Comparison of ENCODE assay signal across 9 cellular contexts in genomic region chr9:127505396-127506116, GRCh38. TPM values are rescaled to one million over a fixed set of nuclear protein-coding genes. Genes with fewer than 3 reads are reported as not detected.
A peak's percentile ranks its signal among the peaks of the same experiment; 100 is the strongest.
DNase-seq lines count a peak whose midpoint lies in the region; ATAC-seq, FAIRE-seq and TF ChIP-seq lines count a peak whose summit lies in the region.
"Had no signal": no experiment of that assay in that cellular context is flagged by ENCODE, and none has a peak within 500 bp of the region (broad histone marks: within the 10 kb centered on the region; RNA-seq: fewer than 3 reads in every experiment).

No MANE protein-coding gene starts in this region.

- intact Hi-C loops in A673 (cut with micrococcal nuclease; ENCODE audit: unreplicated experiment), result no loop called here
- intact Hi-C loops in naive thymus-derived CD4-positive, alpha-beta T cell (cut with micrococcal nuclease), result loop anchor here in 1 of 2 donors (1.0 kb wide), 1 partner anchor 280 kb away; no protein-coding TSS in a partner anchor

- no peaks in the 10 kb centered on the region for H3K9me3 ChIP-seq in A673 (ENCODE audit: low read depth, low read length, poor library complexity, severe bottlenecking)
- no peaks in the 10 kb centered on the region for H3K9me3 ChIP-seq in naive thymus-derived CD4-positive, alpha-beta T cell (ENCODE audit: control insufficient read depth in 2 of 3, low read length in 3 of 3)

- peak; percentile 47 for TF ChIP-seq CTCF in A673 (conservative IDR thresholded peaks at IDR 0.05; ENCODE audit: low read depth, low read length)

- no peak for TF ChIP-seq POLR2A in GM12892 (IDR thresholded peaks at IDR 0.05; ENCODE audit: low read depth, low read length)

- H3K4me3 Mint-ChIP-seq in naive thymus-derived CD4-positive, alpha-beta T cell, result no peak overlapping the region
- no peak overlapping the region for H3K4me3 Mint-ChIP-seq in T-helper 2 cell treated with Interferon-gamma antibody and Interleukin-4, amounts not matched to agents 5 μg/mL and 100 μg/mL, for 36 hours
- H3K4me3 Mint-ChIP-seq: activated naive CD4-positive, alpha-beta T cell treated with anti-CD3 and anti-CD28 coated beads, Interleukin-2, amount 50 U/mL, for 24 hours had no signal

- ATAC-seq in naive thymus-derived CD4-positive, alpha-beta T cell, result peak; percentile 45

- peak; percentile 51 for DNase-seq in A673 (ENCODE audit: low spot score)
- DNase-seq in GM12892 (ENCODE audit: insufficient read length), result peak; percentile 53
- peak; percentile 56 for DNase-seq in SK-MEL-5 (ENCODE audit: low read depth, low spot score)
- peak; percentile 68 for DNase-seq in dermis blood vessel endothelial cell
- peak in 5 of 9 donors; percentile 8 to 34 (median 14) for DNase-seq in naive thymus-derived CD4-positive, alpha-beta T cell
- no peak for DNase-seq in T-helper 2 cell treated with Interferon-gamma antibody and Interleukin-4, amounts not matched to agents 5 μg/mL and 100 μg/mL, for 36 hours (ENCODE audit: low spot score)
- no peak for DNase-seq in NCI-H446 treated with DMSO at 0.1 percent for 48 hours (lab: John Stamatoyannopoulos, UW)
- DNase-seq in NCI-H748 treated with DMSO at 0.1 percent for 48 hours (lab: John Stamatoyannopoulos, UW), result no peak

- CTCF ChIA-PET in A673 (lab: Charles Lee), result interaction anchor here (1.2 kb wide), 2 partner anchors 80 to 229 kb away, joined by 5 to 6 read pairs; partner anchors contain the start of gene TOR2A
- CTCF ChIA-PET in naive thymus-derived CD4-positive, alpha-beta T cell (lab: Charles Lee), result interaction anchor here (1.6 to 2.2 kb wide), 3 partner anchors 80 to 229 kb away, joined by 5 to 18 read pairs (median 8); partner anchors contain the start of gene TOR2A

- H3K27ac Mint-ChIP-seq in naive thymus-derived CD4-positive, alpha-beta T cell, result no peak overlapping the region
- no peak overlapping the region for H3K27ac Mint-ChIP-seq in T-helper 2 cell treated with Interferon-gamma antibody and Interleukin-4, amounts not matched to agents 5 μg/mL and 100 μg/mL, for 36 hours
- H3K27ac Mint-ChIP-seq: activated naive CD4-positive, alpha-beta T cell treated with anti-CD3 and anti-CD28 coated beads, Interleukin-2, amount 50 U/mL, for 24 hours had no signal

- no peaks in the 10 kb centered on the region for H3K4me1 ChIP-seq in A673 (ENCODE audit: insufficient read depth, low read length, poor library complexity, severe bottlenecking)
- no peaks in the 10 kb centered on the region for H3K4me1 ChIP-seq in naive thymus-derived CD4-positive, alpha-beta T cell (ENCODE audit: control insufficient read depth in 2 of 2, insufficient read depth in 2 of 2, low read length in 2 of 2)

- H3K27me3 Mint-ChIP-seq in naive thymus-derived CD4-positive, alpha-beta T cell, result no peaks in the 10 kb centered on the region
- H3K27me3 Mint-ChIP-seq in T-helper 2 cell treated with Interferon-gamma antibody and Interleukin-4, amounts not matched to agents 5 μg/mL and 100 μg/mL, for 36 hours (ENCODE audit: low read depth), result no peaks in the 10 kb centered on the region
- H3K27me3 Mint-ChIP-seq: activated naive CD4-positive, alpha-beta T cell treated with anti-CD3 and anti-CD28 coated beads, Interleukin-2, amount 50 U/mL, for 24 hours had no signal

- no peaks in the 10 kb centered on the region for H3K9me3 Mint-ChIP-seq in naive thymus-derived CD4-positive, alpha-beta T cell
- H3K9me3 Mint-ChIP-seq in T-helper 2 cell treated with Interferon-gamma antibody and Interleukin-4, amounts not matched to agents 5 μg/mL and 100 μg/mL, for 36 hours, result no peaks in the 10 kb centered on the region
- H3K9me3 Mint-ChIP-seq: activated naive CD4-positive, alpha-beta T cell treated with anti-CD3 and anti-CD28 coated beads, Interleukin-2, amount 50 U/mL, for 24 hours had no signal

- H3K4me3 ChIP-seq in A673 (ENCODE audit: low read depth, low read length, poor library complexity, severe bottlenecking), result no peak overlapping the region
- no peak overlapping the region for H3K4me3 ChIP-seq in naive thymus-derived CD4-positive, alpha-beta T cell (ENCODE audit: low read length)

- no peak overlapping the region for H3K27ac ChIP-seq in A673 (ENCODE audit: low read depth, low read length, poor library complexity, severe bottlenecking)
- H3K27ac ChIP-seq in naive thymus-derived CD4-positive, alpha-beta T cell (ENCODE audit: low read depth, low read length), result no peak overlapping the region

- H3K4me1 Mint-ChIP-seq in naive thymus-derived CD4-positive, alpha-beta T cell, result peaks cover 0 to 4% (median 0%) of the 10 kb centered on the region in 7 donors
- no peaks in the 10 kb centered on the region for H3K4me1 Mint-ChIP-seq in T-helper 2 cell treated with Interferon-gamma antibody and Interleukin-4, amounts not matched to agents 5 μg/mL and 100 μg/mL, for 36 hours (ENCODE audit: low read depth)
- H3K4me1 Mint-ChIP-seq: activated naive CD4-positive, alpha-beta T cell treated with anti-CD3 and anti-CD28 coated beads, Interleukin-2, amount 50 U/mL, for 24 hours had no signal

- no peaks in the 10 kb centered on the region for H3K27me3 ChIP-seq in A673 (replicated peaks; ENCODE audit: insufficient read depth, low read depth, low read length, poor library complexity)
- H3K27me3 ChIP-seq in naive thymus-derived CD4-positive, alpha-beta T cell (ENCODE audit: control insufficient read depth in 2 of 2, insufficient read depth in 2 of 2, low read length in 2 of 2), result no peaks in the 10 kb centered on the region

- in situ Hi-C loops in SK-MEL-5 (cut with HindIII; ENCODE audit: low pct_unique_long_range_greater_than_20kb, low sequenced_read_pairs), result no loop called here

- POLR2A ChIA-PET in A673 (lab: Charles Lee; ENCODE audit: low non-redundant PET), result no interaction called here
- POLR2A ChIA-PET in naive thymus-derived CD4-positive, alpha-beta T cell (lab: Charles Lee), result no interaction called here

- FAIRE-seq in GM12892 (lab: Jason Lieb, UNC), result no peak

- peaks cover 0 to 5% (median 0%) of the 10 kb centered on the region in 5 donors for H3K36me3 Mint-ChIP-seq in naive thymus-derived CD4-positive, alpha-beta T cell
- H3K36me3 Mint-ChIP-seq in T-helper 2 cell treated with Interferon-gamma antibody and Interleukin-4, amounts not matched to agents 5 μg/mL and 100 μg/mL, for 36 hours (ENCODE audit: low read depth), result peaks cover 7% of the 10 kb centered on the region
- H3K36me3 Mint-ChIP-seq: activated naive CD4-positive, alpha-beta T cell treated with anti-CD3 and anti-CD28 coated beads, Interleukin-2, amount 50 U/mL, for 24 hours had no signal

- no TSS peak for BruUV-seq in A673 (replicated peaks; lab: Mats Ljungman, UMichigan)

- peaks cover 7% of the 10 kb centered on the region for H3K36me3 ChIP-seq in A673 (ENCODE audit: insufficient read depth, low read length, poor library complexity, severe bottlenecking)
- H3K36me3 ChIP-seq in naive thymus-derived CD4-positive, alpha-beta T cell (ENCODE audit: control insufficient read depth in 2 of 3, insufficient read depth in 3 of 3, low read length in 3 of 3), result peaks cover 0 to 17% (median 0%) of the 10 kb centered on the region in 3 experiments

RNA-seq across cellular contexts. Expression of gene LRSAM1, which starts 54.2 kb away (rescaled TPM):
- total RNA-seq in A673 (2021), result 15.8 and 19.5 TPM in 2 replicates
- polyA plus RNA-seq in GM12892 (2012; ENCODE audit: missing spikeins), result 11.2 TPM
- total RNA-seq in SK-MEL-5 (2014; rRNA removed; shearing (Covaris generic)), result 6.4 and 9.8 TPM in 2 replicates
- polyA plus RNA-seq in SK-MEL-5 (2015; cell fraction: cytosol; rRNA removed), result 22.5 and 23.5 TPM in 2 replicates
- polyA plus RNA-seq in SK-MEL-5 (2015; cell fraction: nucleus; rRNA removed), result 30.4 and 66.7 TPM in 2 replicates
- 15.7 and 16.2 TPM in 2 replicates for total RNA-seq in dermis blood vessel endothelial cell
- total RNA-seq in naive thymus-derived CD4-positive, alpha-beta T cell, result 10 to 100 TPM; 15.1 to 23.3 (median 19.8) TPM
- polyA plus RNA-seq in naive thymus-derived CD4-positive, alpha-beta T cell, result 1 to 10 TPM; 4.0 to 7.7 TPM

RNA-seq across cellular contexts. Expression of gene RPL12, which starts 54.4 kb away (rescaled TPM):
- total RNA-seq in A673 (2021) (1,114 and 1,120 TPM in 2 replicates), dermis blood vessel endothelial cell (969 and 1,693 TPM in 2 replicates)
- polyA plus RNA-seq in GM12892 (2012; ENCODE audit: missing spikeins), result 4,522 TPM
- 2,311 and 2,500 TPM in 2 replicates for total RNA-seq in SK-MEL-5 (2014; rRNA removed; shearing (Covaris generic))
- polyA plus RNA-seq in SK-MEL-5 (2015; cell fraction: cytosol; rRNA removed), result 2,101 and 2,675 TPM in 2 replicates
- polyA plus RNA-seq in SK-MEL-5 (2015; cell fraction: nucleus; rRNA removed), result 555 and 591 TPM in 2 replicates
- 1,000 to 10,000 TPM; 1,005 to 1,932 (median 1,675) TPM for total RNA-seq in naive thymus-derived CD4-positive, alpha-beta T cell
- 1,000 to 10,000 TPM; 1,937 to 1,958 TPM for polyA plus RNA-seq in naive thymus-derived CD4-positive, alpha-beta T cell

Comparison
In these comparisons a context has a peak if more than half of its experiments do, and no peak if none do; other contexts are left out.
1. DNase-seq: peak in A673 (single experiment), GM12892 (single experiment), SK-MEL-5 (single experiment), dermis blood vessel endothelial cell (single experiment) and naive thymus-derived CD4-positive, alpha-beta T cell (5 of 9); none in T-helper 2 cell treated with Interferon-gamma antibody and Interleukin-4, amounts not matched to agents 5 μg/mL and 100 μg/mL, for 36 hours (single experiment), NCI-H446 treated with DMSO at 0.1 percent for 48 hours (single experiment) and NCI-H748 treated with DMSO at 0.1 percent for 48 hours (single experiment).